29 cellular contexts compared by ENCODE assay signal in the genomic region with DNA sequence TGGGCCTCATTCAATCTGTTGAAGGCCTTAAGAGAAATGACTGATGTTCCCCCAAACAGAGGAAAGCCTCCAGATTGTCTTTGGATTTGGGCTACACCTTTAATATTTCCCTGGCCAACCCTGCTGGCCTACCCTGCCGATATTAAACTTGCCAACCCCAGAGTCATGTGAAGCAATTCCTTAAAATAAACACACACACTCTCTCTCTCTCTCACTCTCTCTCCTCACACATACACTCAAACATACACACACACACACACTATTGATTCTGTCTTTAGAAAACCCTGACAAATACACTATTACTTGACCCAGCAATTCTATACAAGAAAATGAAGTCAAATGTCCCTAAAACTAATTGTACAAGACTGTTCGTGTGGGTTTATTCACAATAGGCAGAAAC.
"Had no signal": no experiment of that assay in that cellular context is flagged by ENCODE, and none has a peak within 500 bp of the region (broad histone marks: within the 10 kb centered on the region; RNA-seq: fewer than 3 reads in every experiment).

No MANE protein-coding gene starts in this region.

- H3K27me3 ChIP-seq: cardiac muscle cell, Peyer's patch had no signal

- H3K9me3 Mint-ChIP-seq: activated CD4-positive, alpha-beta T cell treated with anti-CD3 and anti-CD28 coated beads, Interleukin-2, amount 10 ng/mL, durations not matched to agents 24 days and 14 days; activated CD8-positive, alpha-beta T cell treated with anti-CD3 and anti-CD28 coated beads for 36 hours; activated naive CD8-positive, alpha-beta T cell treated with anti-CD3 and anti-CD28 coated beads for 36 hours; activated T-cell treated with anti-CD3 and anti-CD28 coated beads, Interleukin-2, amount 50 U/mL, for 72 hours; activated T-helper 17 cell treated with anti-CD3 and anti-CD28 coated beads, Interleukin-2, amount 50 U/mL, for 72 hours; T-helper 1 cell treated with Interleukin-12 subunit alpha and Interleukin-12 subunit beta and Interleukin-4 antibody, amounts not matched to agents 30 μg/mL and 1 μg/mL, for 36 hours; T-helper 2 cell treated with Interferon-gamma antibody and Interleukin-4, amounts not matched to agents 5 μg/mL and 100 μg/mL, for 36 hours had no signal

- H3K27ac Mint-ChIP-seq: activated CD4-positive, alpha-beta T cell treated with anti-CD3 and anti-CD28 coated beads, Interleukin-2, amount 10 ng/mL, durations not matched to agents 24 days and 14 days; activated CD8-positive, alpha-beta T cell treated with anti-CD3 and anti-CD28 coated beads for 36 hours; activated naive CD8-positive, alpha-beta T cell treated with anti-CD3 and anti-CD28 coated beads for 36 hours; activated T-cell treated with anti-CD3 and anti-CD28 coated beads, Interleukin-2, amount 50 U/mL, for 72 hours; activated T-helper 17 cell treated with anti-CD3 and anti-CD28 coated beads, Interleukin-2, amount 50 U/mL, for 72 hours; T-helper 1 cell treated with Interleukin-12 subunit alpha and Interleukin-12 subunit beta and Interleukin-4 antibody, amounts not matched to agents 30 μg/mL and 1 μg/mL, for 36 hours; T-helper 2 cell treated with Interferon-gamma antibody and Interleukin-4, amounts not matched to agents 5 μg/mL and 100 μg/mL, for 36 hours had no signal

- H3K36me3 Mint-ChIP-seq: activated naive CD8-positive, alpha-beta T cell treated with anti-CD3 and anti-CD28 coated beads for 36 hours had no signal

- H3K4me1 ChIP-seq: Peyer's patch, SJCRH30 had no signal

- H3K4me1 Mint-ChIP-seq: activated T-helper 17 cell treated with anti-CD3 and anti-CD28 coated beads, Interleukin-2, amount 50 U/mL, for 72 hours had no signal

- H3K4me3 Mint-ChIP-seq: activated CD4-positive, alpha-beta T cell treated with anti-CD3 and anti-CD28 coated beads, Interleukin-2, amount 10 ng/mL, durations not matched to agents 24 days and 14 days; activated CD8-positive, alpha-beta T cell treated with anti-CD3 and anti-CD28 coated beads for 36 hours; activated naive CD8-positive, alpha-beta T cell treated with anti-CD3 and anti-CD28 coated beads for 36 hours; activated T-cell treated with anti-CD3 and anti-CD28 coated beads, Interleukin-2, amount 50 U/mL, for 72 hours; activated T-helper 17 cell treated with anti-CD3 and anti-CD28 coated beads, Interleukin-2, amount 50 U/mL, for 72 hours; T-helper 1 cell treated with Interleukin-12 subunit alpha and Interleukin-12 subunit beta and Interleukin-4 antibody, amounts not matched to agents 30 μg/mL and 1 μg/mL, for 36 hours; T-helper 2 cell treated with Interferon-gamma antibody and Interleukin-4, amounts not matched to agents 5 μg/mL and 100 μg/mL, for 36 hours had no signal

- H3K27ac ChIP-seq: cardiac muscle cell, Peyer's patch, SJCRH30, SK-N-MC had no signal

- DNase-seq: activated CD4-positive, alpha-beta T cell treated with anti-CD3 and anti-CD28 coated beads, Interleukin-2, amount 10 ng/mL, durations not matched to agents 24 days and 14 days; activated CD4-positive, alpha-beta T cell treated with anti-CD3 and anti-CD28 coated beads, Interleukin-2, amount 50 U/mL, for 4 hours; activated CD8-positive, alpha-beta T cell treated with anti-CD3 and anti-CD28 coated beads for 36 hours; activated effector memory CD4-positive, alpha-beta T cell treated with anti-CD3 and anti-CD28 coated beads, Interleukin-2, amount 50 U/mL, for 16 hours; activated naive CD4-positive, alpha-beta T cell; activated naive CD4-positive, alpha-beta T cell treated with anti-CD3 and anti-CD28 coated beads, Interleukin-2, amount 50 U/mL, for 16 hours; activated naive CD8-positive, alpha-beta T cell treated with anti-CD3 and anti-CD28 coated beads for 36 hours; activated T-cell treated with anti-CD3 and anti-CD28 coated beads, Interleukin-2, amount 50 U/mL, for 1 hour; activated T-cell treated with anti-CD3 and anti-CD28 coated beads, Interleukin-2, amount 50 U/mL, for 72 hours; amniotic stem cell; aorta; Karpas-422; KBM-7; NCI-H1105; NCI-H1417 treated with DMSO at 0.1 percent for 48 hours; NCI-H187 treated with DMSO at 0.1 percent for 48 hours; NCI-H2081 treated with DMSO at 0.1 percent for 48 hours; NCI-H345; NCI-H524 treated with DMSO at 0.1 percent for 48 hours; PC-3; Peyer's patch; RPMI8226; SHP77; SJCRH30 had no signal

- H3K4me3 ChIP-seq: cardiac muscle cell, Peyer's patch, SJCRH30, SK-N-MC had no signal

- H3K9me3 ChIP-seq: Peyer's patch, SJCRH30 had no signal

- H3K36me3 ChIP-seq: cardiac muscle cell, Peyer's patch, SJCRH30 had no signal

- ATAC-seq: activated CD8-positive, alpha-beta T cell treated with anti-CD3 and anti-CD28 coated beads for 36 hours; activated T-cell treated with anti-CD3 and anti-CD28 coated beads, Interleukin-2, amount 50 U/mL, for 72 hours; activated T-helper 17 cell treated with anti-CD3 and anti-CD28 coated beads, Interleukin-2, amount 50 U/mL, for 72 hours; PC-3 had no signal

- H3K27me3 Mint-ChIP-seq: activated naive CD8-positive, alpha-beta T cell treated with anti-CD3 and anti-CD28 coated beads for 36 hours had no signal
